Comparison of ENCODE assay signal across 14 cellular contexts in genomic region chr12:11778703-11779102, GRCh38.
DNase-seq lines count a peak whose midpoint lies in the region; ATAC-seq and TF ChIP-seq lines count a peak whose summit lies in the region.
"Had no signal": no experiment of that assay in that cellular context is flagged by ENCODE, and none has a peak within 500 bp of the region (broad histone marks: within the 10 kb centered on the region; RNA-seq: fewer than 3 reads in every experiment).

No MANE protein-coding gene starts in this region.

- peak overlapping the region; percentile 85 for H3K27ac Mint-ChIP-seq in activated T-cell treated with anti-CD3 and anti-CD28 coated beads, Interleukin-2, amount 50 U/mL, for 24 hours
- H3K27ac Mint-ChIP-seq in stimulated activated naive CD8-positive, alpha-beta T cell treated with anti-CD3 and anti-CD28 coated beads, Interleukin-15, amount 100 ng/mL, for 72 hours, result no peak overlapping the region
- H3K27ac Mint-ChIP-seq: nephron progenitor cell had no signal

- BruUV-seq in OCI-LY7 (replicated peaks; lab: Mats Ljungman, UMichigan), result no TSS peak

- H3K27ac ChIP-seq in OCI-LY7 (ENCODE audit: low read depth, low read length, poor library complexity, severe bottlenecking) (no peak overlapping the region), gastroesophageal sphincter (peak overlapping the region; percentile 72 to 91 (median 80))

- H3K9me3 ChIP-seq in OCI-LY7 (ENCODE audit: low read length) (no peaks in the 10 kb centered on the region), gastroesophageal sphincter (no peaks in the 10 kb centered on the region)

- H3K4me1 Mint-ChIP-seq in activated T-cell treated with anti-CD3 and anti-CD28 coated beads, Interleukin-2, amount 50 U/mL, for 24 hours (ENCODE audit: low read depth), result peaks cover 86% of the 10 kb centered on the region
- peaks cover 68% of the 10 kb centered on the region for H3K4me1 Mint-ChIP-seq in stimulated activated naive CD8-positive, alpha-beta T cell treated with anti-CD3 and anti-CD28 coated beads, Interleukin-15, amount 100 ng/mL, for 72 hours

- H3K36me3 ChIP-seq in OCI-LY7 (ENCODE audit: insufficient read depth, low read length) (peaks cover 2% of the 10 kb centered on the region; the same call in 1 of the 2 replicates), gastroesophageal sphincter (no peaks in the 10 kb centered on the region)

- no peak for ATAC-seq in gastroesophageal sphincter
- peak; percentile 57 for ATAC-seq in stimulated activated naive CD8-positive, alpha-beta T cell treated with anti-CD3 and anti-CD28 coated beads, Interleukin-15, amount 100 ng/mL, for 72 hours
- no peak for ATAC-seq in GM18519 (IDR thresholded peaks at IDR 0.05; ENCODE audit: low FRiP score, unreplicated experiment)
- ATAC-seq in GM21360 (IDR thresholded peaks at IDR 0.05; ENCODE audit: unreplicated experiment), result no peak
- no peak for ATAC-seq in HG02885 (IDR thresholded peaks at IDR 0.05; ENCODE audit: poor library complexity, unreplicated experiment)

- H3K27me3 ChIP-seq in gastroesophageal sphincter, result no peaks in the 10 kb centered on the region

- H3K4me3 ChIP-seq in OCI-LY7 (ENCODE audit: low read depth, low read length, poor library complexity, severe bottlenecking) (no peak overlapping the region), gastroesophageal sphincter (no peak overlapping the region)
- H3K4me3 ChIP-seq: skin epidermis had no signal

- H3K36me3 Mint-ChIP-seq in activated T-cell treated with anti-CD3 and anti-CD28 coated beads, Interleukin-2, amount 50 U/mL, for 24 hours (ENCODE audit: low read depth), result peaks cover 58% of the 10 kb centered on the region

- H3K79me2 ChIP-seq in OCI-LY7 (ENCODE audit: insufficient read depth, low read depth, low read length), result peaks cover 11% of the 10 kb centered on the region; the same call in 1 of the 2 replicates

- no peaks in the 10 kb centered on the region for H3K9me2 ChIP-seq in OCI-LY7 (ENCODE audit: insufficient read depth, low read length)

- no peak overlapping the region for H2AFZ ChIP-seq in OCI-LY7 (ENCODE audit: low read length)

- CTCF ChIA-PET in OCI-LY7 (lab: Charles Lee; ENCODE audit: unreplicated experiment), result no interaction called here

- POLR2A ChIA-PET in OCI-LY7 (lab: Charles Lee), result interaction anchor here (1.1 to 1.3 kb wide), 2 partner anchors 31 to 1389 kb away, joined by 3 to 4 read pairs; no protein-coding TSS in a partner anchor

- H3K9me3 Mint-ChIP-seq in activated T-cell treated with anti-CD3 and anti-CD28 coated beads, Interleukin-2, amount 50 U/mL, for 24 hours, result no peaks in the 10 kb centered on the region
- no peaks in the 10 kb centered on the region for H3K9me3 Mint-ChIP-seq in stimulated activated naive CD8-positive, alpha-beta T cell treated with anti-CD3 and anti-CD28 coated beads, Interleukin-15, amount 100 ng/mL, for 72 hours
- H3K9me3 Mint-ChIP-seq: immature natural killer cell, nephron progenitor cell had no signal

- no peaks in the 10 kb centered on the region for H4K20me1 ChIP-seq in OCI-LY7 (ENCODE audit: insufficient read depth, low read length)

- H3K4me3 Mint-ChIP-seq in activated T-cell treated with anti-CD3 and anti-CD28 coated beads, Interleukin-2, amount 50 U/mL, for 24 hours, result peak overlapping the region; percentile 28
- H3K4me3 Mint-ChIP-seq in stimulated activated naive CD8-positive, alpha-beta T cell treated with anti-CD3 and anti-CD28 coated beads, Interleukin-15, amount 100 ng/mL, for 72 hours, result no peak overlapping the region
- H3K4me3 Mint-ChIP-seq: immature natural killer cell, nephron progenitor cell had no signal

- no peak for DNase-seq in activated T-cell treated with anti-CD3 and anti-CD28 coated beads, Interleukin-2, amount 50 U/mL, for 24 hours
- DNase-seq in activated T-cell treated with anti-CD3 and anti-CD28 coated beads, Interleukin-2, amount 50 U/mL, for 48 hours, result no peak
- DNase-seq in OCI-LY7 (ENCODE audit: low spot score), result no peak
- no peak for DNase-seq in stimulated activated naive CD8-positive, alpha-beta T cell treated with anti-CD3 and anti-CD28 coated beads, Interleukin-15, amount 100 ng/mL, for 72 hours
- DNase-seq: cerebellar nuclear complex, immature natural killer cell, NCI-H526 treated with DMSO at 0.1 percent for 48 hours, nephron progenitor cell, SHP77 had no signal

- intact Hi-C loops in OCI-LY7 (cut with micrococcal nuclease; ENCODE audit: unreplicated experiment), result no loop called here

- peak overlapping the region; percentile 5; the same call in 1 of the 2 replicates for H3K4me2 ChIP-seq in OCI-LY7 (ENCODE audit: low read length)

- no peaks in the 10 kb centered on the region for H3K27me3 Mint-ChIP-seq in activated T-cell treated with anti-CD3 and anti-CD28 coated beads, Interleukin-2, amount 50 U/mL, for 24 hours
- no peaks in the 10 kb centered on the region for H3K27me3 Mint-ChIP-seq in stimulated activated naive CD8-positive, alpha-beta T cell treated with anti-CD3 and anti-CD28 coated beads, Interleukin-15, amount 100 ng/mL, for 72 hours

- no peak for TF ChIP-seq EP300 in gastroesophageal sphincter (IDR thresholded peaks at IDR 0.05)

- TF ChIP-seq CTCF in OCI-LY7 (conservative IDR thresholded peaks at IDR 0.05; ENCODE audit: low read length), result no peak
- TF ChIP-seq CTCF in gastroesophageal sphincter (IDR thresholded peaks at IDR 0.05), result no peak

- 48 to 59% methylated on average over 5 of the region's 5 CpGs for WGBS in gastroesophageal sphincter (ENCODE audit: low coverage in 1 of 2), 2 donors

- H3K4me1 ChIP-seq in OCI-LY7 (ENCODE audit: insufficient read depth, low read length, poor library complexity, severe bottlenecking) (peaks cover 98% of the 10 kb centered on the region), gastroesophageal sphincter (peaks cover 17 to 90% (median 26%) of the 10 kb centered on the region in 3 donors)

- no peak for TF ChIP-seq POLR2A in gastroesophageal sphincter (IDR thresholded peaks at IDR 0.05)
